Comparison of ENCODE assay signal across 1 cellular context in genomic region chr5:856531-857425, GRCh38.
A peak's percentile ranks its signal among the peaks of the same experiment; 100 is the strongest.
TF ChIP-seq lines count a peak whose summit lies in the region.

No MANE protein-coding gene starts in this region.

TF ChIP-seq in HepG2, 621 proteins besides CTCF, POLR2A, EP300 and RAD21:
- TF ChIP-seq ZSCAN31 (CRISPR knock-in tag; IDR thresholded peaks at IDR 0.05; ENCODE audit: low read depth): no peak
- peak; percentile 80 for TF ChIP-seq ZNF646 (CRISPR knock-in tag; IDR thresholded peaks at IDR 0.05)
- peak; percentile 8; the same call in 1 of the 2 replicates for TF ChIP-seq POLR2AphosphoS5 (IDR thresholded peaks at IDR 0.05; ENCODE audit: low read depth, low read length)
- TF ChIP-seq MNT (IDR thresholded peaks at IDR 0.05): peak; percentile 44; the same call in 1 of the 2 replicates
- TF ChIP-seq POLR2AphosphoS2 (IDR thresholded peaks at IDR 0.05; ENCODE audit: low read depth, low read length): peak; percentile 52; the same call in 1 of the 2 replicates
- TF ChIP-seq BRD4 (CRISPR knock-in tag; IDR thresholded peaks at IDR 0.05): 0 out of 2 replicates have a peak, but pooled peaks have one; percentile 2
- TF ChIP-seq CREB1 (IDR thresholded peaks at IDR 0.05): peak; percentile 1; the same call in 1 of the 2 replicates
- TF ChIP-seq CREB1 (CRISPR knock-in tag; IDR thresholded peaks at IDR 0.05): no peak
- no peak for TF ChIP-seq MZF1 (CRISPR knock-in tag; IDR thresholded peaks at IDR 0.05; ENCODE audit: borderline replicate concordance)
- peak; percentile 16 for TF ChIP-seq ZNF282 (IDR thresholded peaks at IDR 0.05; ENCODE audit: partially characterized antibody)
- no peak for TF ChIP-seq MBD4 (IDR thresholded peaks at IDR 0.05; ENCODE audit: borderline replicate concordance, low read length)
- peak; percentile 12 for TF ChIP-seq PHB2 (IDR thresholded peaks at IDR 0.05; ENCODE audit: partially characterized antibody)
- TF ChIP-seq RAD51 (IDR thresholded peaks at IDR 0.05; ENCODE audit: borderline replicate concordance): peak; percentile 44; the same call in 1 of the 2 replicates
- TF ChIP-seq RNF2 (conservative IDR thresholded peaks at IDR 0.05; ENCODE audit: low read depth): 0 out of 2 replicates have a peak, but pooled peaks have one; percentile 10
- no peak for TF ChIP-seq ZNF512 (CRISPR knock-in tag; IDR thresholded peaks at IDR 0.05)
- TF ChIP-seq MEF2D (CRISPR knock-in tag; IDR thresholded peaks at IDR 0.05): no peak
- no peak for TF ChIP-seq KLF6 (CRISPR knock-in tag; IDR thresholded peaks at IDR 0.05)
- TF ChIP-seq ZBTB39 (CRISPR knock-in tag; IDR thresholded peaks at IDR 0.05): no peak
- TF ChIP-seq TARDBP (CRISPR knock-in tag; IDR thresholded peaks at IDR 0.05): peak; percentile 79
- peak; percentile 35; the same call in 1 of the 2 replicates for TF ChIP-seq FOXP1 (IDR thresholded peaks at IDR 0.05)
- no peak for TF ChIP-seq FOXP1 (CRISPR knock-in tag; IDR thresholded peaks at IDR 0.05)
